Comparison of ENCODE assay signal across 10 cellular contexts in the genomic region with DNA sequence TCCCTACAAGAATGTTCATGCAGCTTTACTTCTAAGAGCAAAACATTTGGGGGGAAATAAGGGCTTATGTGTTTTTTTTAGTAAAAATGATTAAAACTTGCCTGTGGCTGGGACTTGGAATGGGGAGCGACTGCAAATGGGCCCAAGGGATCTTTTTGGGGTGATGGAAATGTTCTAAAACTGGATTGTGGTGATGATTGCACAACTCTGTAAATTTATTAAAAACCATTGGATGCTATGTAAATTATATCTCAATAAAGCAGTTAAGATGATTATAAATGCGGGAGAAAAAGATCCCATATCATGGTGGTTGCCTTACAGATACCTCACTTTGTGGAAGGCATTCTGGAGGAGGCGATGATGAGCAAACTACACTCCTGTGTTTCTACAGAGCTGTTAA. TPM values are rescaled to one million over a fixed set of nuclear protein-coding genes. Genes with fewer than 3 reads are reported as not detected.
"Had no signal": no experiment of that assay in that cellular context is flagged by ENCODE, and none has a peak within 500 bp of the region (broad histone marks: within the 10 kb centered on the region; RNA-seq: fewer than 3 reads in every experiment).

No MANE protein-coding gene starts in this region.

- FAIRE-seq: HTR-8/SVneo had no signal

- H3K4me1 ChIP-seq: HAP-1 had no signal

- H3K27ac ChIP-seq: GM23248 had no signal

- H3K36me3 ChIP-seq: HAP-1 had no signal

- H3K4me3 ChIP-seq: GM23248, HAP-1 had no signal

- DNase-seq: GM23248, GOT3, H7, KG1 had no signal

- H3K9ac ChIP-seq: GM23248 had no signal

- H3K9me3 ChIP-seq: HAP-1 had no signal

- ATAC-seq: HCT116 had no signal

- H2AFZ ChIP-seq: GM23248 had no signal

RNA-seq across cellular contexts. Expression of a gene that starts 30.2 kb away (rescaled TPM):
- total RNA-seq: H4, HT-29 had no signal
- polyA plus RNA-seq: GM23248, IgD-negative memory B cell had no signal
